Comparison of ENCODE assay signal across 17 cellular contexts in the genomic region with DNA sequence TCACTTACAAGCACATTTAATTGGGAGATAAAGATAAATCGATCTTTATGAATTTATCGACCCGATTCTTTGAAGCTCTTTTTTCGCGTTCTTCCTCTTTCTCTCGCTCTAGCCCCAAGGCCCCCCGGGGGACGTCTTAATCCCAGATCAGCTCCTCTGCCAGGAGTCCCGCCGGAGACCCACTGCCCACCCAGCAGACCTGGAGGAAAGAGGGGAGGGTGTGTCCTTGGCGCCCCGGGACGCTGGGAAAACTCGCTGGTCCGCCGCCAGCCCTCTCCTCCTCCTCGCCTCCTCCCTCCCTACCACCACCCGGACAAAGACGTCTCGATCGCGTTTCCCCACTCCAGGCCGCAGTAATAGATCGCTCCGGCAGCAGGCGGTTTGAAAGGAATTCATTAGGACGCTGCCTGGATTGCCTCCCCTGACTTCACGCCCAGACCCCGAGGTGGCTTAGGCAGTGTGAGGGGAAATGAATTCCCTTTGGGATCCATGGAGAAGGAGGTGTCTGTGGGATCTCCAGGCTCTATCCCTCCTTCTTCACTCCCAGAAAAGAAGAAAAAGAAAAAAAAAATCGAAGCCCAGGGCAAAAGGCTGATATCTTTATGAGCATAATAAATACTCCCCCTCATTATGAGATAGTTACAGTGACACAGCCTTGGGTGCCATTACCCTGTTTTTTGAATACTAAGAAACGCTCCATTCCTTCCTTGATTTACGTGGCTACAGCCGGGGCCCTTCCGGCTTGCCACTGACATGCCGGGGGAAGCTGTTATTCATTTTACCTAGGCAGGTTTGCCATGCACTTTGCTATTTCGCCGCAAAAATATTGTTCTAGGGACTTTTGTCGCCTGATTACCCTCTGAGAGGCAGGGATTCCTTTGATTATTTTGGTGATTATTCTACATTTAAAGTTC. TPM values are rescaled to one million over a fixed set of nuclear protein-coding genes. Genes with fewer than 3 reads are reported as not detected.
DNase-seq lines count a peak whose midpoint lies in the region; ATAC-seq and TF ChIP-seq lines count a peak whose summit lies in the region.
"Had no signal": no experiment of that assay in that cellular context is flagged by ENCODE, and none has a peak within 500 bp of the region (broad histone marks: within the 10 kb centered on the region; RNA-seq: fewer than 3 reads in every experiment).

No MANE protein-coding gene starts in this region.

- no peak overlapping the region for H2BK5ac ChIP-seq in IMR-90 (ENCODE audit: low read depth, low read length, poor library complexity, severe bottlenecking)

- H3K4ac ChIP-seq in IMR-90 (ENCODE audit: low read depth, low read length) = no peak overlapping the region

- intact Hi-C loops in IMR-90 (cut with micrococcal nuclease) = loop anchor here (10.0 kb wide), 1 partner anchor 225 kb away; no protein-coding TSS in a partner anchor

- H3K9me3 ChIP-seq in IMR-90 (ENCODE audit: control insufficient read depth, insufficient read depth, low read length) (peaks cover 17% of the 10 kb centered on the region; the same call in 1 of the 2 replicates), neural progenitor cell (ENCODE audit: low read depth) (no peaks in the 10 kb centered on the region)
- H3K9me3 ChIP-seq: MG63 had no signal

- peak overlapping the region; percentile 25 for H2AFZ ChIP-seq in IMR-90 (replicated peaks; ENCODE audit: low read length, poor library complexity)
- no peak overlapping the region for H2AFZ ChIP-seq in neural progenitor cell (replicated peaks)

- H2AK5ac ChIP-seq in IMR-90 (ENCODE audit: low read depth, low read length) = no peak overlapping the region

- peaks cover 2% of the 10 kb centered on the region for H3K4me1 Mint-ChIP-seq in T-helper 2 cell treated with Interferon-gamma antibody and Interleukin-4, amounts not matched to agents 5 μg/mL and 100 μg/mL, for 36 hours (ENCODE audit: low read depth)
- peaks cover 59% of the 10 kb centered on the region for H3K4me1 Mint-ChIP-seq in neural progenitor cell

- H3K79me1 ChIP-seq in IMR-90 (ENCODE audit: low read depth in 1 of 2, low read length in 2 of 2) = no peaks in the 10 kb centered on the region

- H4K91ac ChIP-seq in IMR-90 (ENCODE audit: insufficient read depth, low read depth, low read length) = no peak overlapping the region

- no TSS peak for BruUV-seq in IMR-90 (replicated peaks; lab: Mats Ljungman, UMichigan)

- no CpG with 5 or more reads among the region's 38 CpGs for WGBS in IMR-90 (ENCODE audit: extremely low coverage in 2 of 2, insufficient read length in 1 of 2), 2 experiments

- peaks cover 74% of the 10 kb centered on the region for H3K27me3 Mint-ChIP-seq in T-helper 2 cell treated with Interferon-gamma antibody and Interleukin-4, amounts not matched to agents 5 μg/mL and 100 μg/mL, for 36 hours (ENCODE audit: low read depth)
- H3K27me3 Mint-ChIP-seq in neural progenitor cell (ENCODE audit: insufficient read depth, low read depth) = peaks cover 68% of the 10 kb centered on the region

- no peaks in the 10 kb centered on the region; the same call in 1 of the 2 replicates for H3K9me1 ChIP-seq in IMR-90 (ENCODE audit: insufficient read depth, low read length)

- no peaks in the 10 kb centered on the region for H3K9me3 Mint-ChIP-seq in T-helper 2 cell treated with Interferon-gamma antibody and Interleukin-4, amounts not matched to agents 5 μg/mL and 100 μg/mL, for 36 hours
- no peaks in the 10 kb centered on the region for H3K9me3 Mint-ChIP-seq in neural progenitor cell

- H3K56ac ChIP-seq in IMR-90 (ENCODE audit: extremely low read depth, insufficient read depth, low read length) = no peak overlapping the region

- in situ Hi-C loops in IMR-90 (cut with MboI; ENCODE audit: low sequenced_read_pairs) = loop anchor here (25.0 kb wide), 1 partner anchor 558 kb away; no protein-coding TSS in a partner anchor

- CTCF ChIA-PET in IMR-90 (lab: Yijun Ruan, JAX) = interaction anchor here (0.6 to 0.7 kb wide), 2 partner anchors 310 to 391 kb away, joined by 4 to 5 read pairs; no protein-coding TSS in a partner anchor

- H3K79me2 ChIP-seq in neural progenitor cell (ENCODE audit: low read depth) = no peaks in the 10 kb centered on the region

- H3K23ac ChIP-seq in IMR-90 (ENCODE audit: low read depth, low read length) = no peak overlapping the region

- H3K9ac ChIP-seq in IMR-90 (ENCODE audit: low read depth, low read length) (no peak overlapping the region), neural progenitor cell (no peak overlapping the region)

- peaks cover 3% of the 10 kb centered on the region for H3K36me3 Mint-ChIP-seq in T-helper 2 cell treated with Interferon-gamma antibody and Interleukin-4, amounts not matched to agents 5 μg/mL and 100 μg/mL, for 36 hours (ENCODE audit: low read depth)
- no peaks in the 10 kb centered on the region for H3K36me3 Mint-ChIP-seq in neural progenitor cell
- H3K36me3 Mint-ChIP-seq: immature natural killer cell had no signal

- H4K20me1 ChIP-seq in IMR-90 (ENCODE audit: insufficient read depth, low read length) = no peaks in the 10 kb centered on the region; the same call in none of the 2 replicates
- H4K20me1 ChIP-seq in neural progenitor cell (ENCODE audit: low read depth) = peaks cover 89% of the 10 kb centered on the region

- H3K4me2 ChIP-seq in IMR-90 (ENCODE audit: low read depth, low read length) (no peak overlapping the region), neural progenitor cell (peak overlapping the region; percentile 63)

- no peak overlapping the region for H2BK20ac ChIP-seq in IMR-90 (ENCODE audit: low read depth, low read length)

- H3F3A ChIP-seq in neural progenitor cell (ENCODE audit: low read depth) = peaks cover 85% of the 10 kb centered on the region

- no peak overlapping the region for H4K8ac ChIP-seq in IMR-90 (ENCODE audit: low read depth in 2 of 2, low read length in 2 of 2)

- no peak for TF ChIP-seq RAD21 in IMR-90 (IDR thresholded peaks at IDR 0.05; ENCODE audit: low read length)

- POLR2A ChIA-PET in IMR-90 (lab: Charles Lee; ENCODE audit: unreplicated experiment) = no interaction called here

- H3K36me3 ChIP-seq in IMR-90 (ENCODE audit: control insufficient read depth, insufficient read depth, low read length) (no peaks in the 10 kb centered on the region), neural progenitor cell (no peaks in the 10 kb centered on the region)
- H3K36me3 ChIP-seq: MG63, WERI-Rb-1 had no signal

- H3K18ac ChIP-seq in IMR-90 (ENCODE audit: low read depth, low read length) = no peak overlapping the region

- H4K5ac ChIP-seq in IMR-90 (ENCODE audit: low read depth, low read length) = no peak overlapping the region

- no peak for DNase-seq in T-helper 2 cell treated with Interferon-gamma antibody and Interleukin-4, amounts not matched to agents 5 μg/mL and 100 μg/mL, for 36 hours (ENCODE audit: low spot score)
- no peak for DNase-seq in T-helper 2 cell
- no peak for DNase-seq in IMR-90
- DNase-seq in caudate nucleus (lab: John Stamatoyannopoulos, UW) = no peak
- peak; percentile 76 for DNase-seq in neural progenitor cell (ENCODE audit: low spot score)
- no peak for DNase-seq in NOMO-1 (lab: John Stamatoyannopoulos, UW; ENCODE audit: unreplicated experiment in 2 of 2)
- DNase-seq in NCI-H187 treated with DMSO at 0.1 percent for 48 hours (lab: John Stamatoyannopoulos, UW) = no peak
- DNase-seq: COR-L47; effector CD4-positive, alpha-beta T cell; GF-D8; immature natural killer cell; MG63; NCI-H2107; SHP77 treated with DMSO at 0.1 percent for 48 hours; WERI-Rb-1 had no signal

- no peak overlapping the region for H3K4me3 ChIP-seq in IMR-90 (ENCODE audit: insufficient read depth, low read depth, low read length)
- H3K4me3 ChIP-seq in neural progenitor cell = peak overlapping the region; percentile 10
- H3K4me3 ChIP-seq: MG63 had no signal

- H2AK9ac ChIP-seq in IMR-90 (replicated peaks; ENCODE audit: low read depth, low read length, poor library complexity) = no peak overlapping the region

- ATAC-seq in IMR-90 (ENCODE audit: low read depth) (no peak), HG02763 (IDR thresholded peaks at IDR 0.05; ENCODE audit: unreplicated experiment) (no peak)

- H2BK120ac ChIP-seq in IMR-90 (ENCODE audit: low read depth, low read length) = no peak overlapping the region

- H2BK15ac ChIP-seq in IMR-90 (ENCODE audit: low read depth, low read length) = no peak overlapping the region

- H3K27ac ChIP-seq in IMR-90 (ENCODE audit: insufficient read depth, low read length) (no peak overlapping the region), caudate nucleus (ENCODE audit: low read depth, low read length) (peak overlapping the region; percentile 11), neural progenitor cell (no peak overlapping the region)
- H3K27ac ChIP-seq: WERI-Rb-1 had no signal

- peak overlapping the region; percentile 81 for H3K27ac Mint-ChIP-seq in T-helper 2 cell treated with Interferon-gamma antibody and Interleukin-4, amounts not matched to agents 5 μg/mL and 100 μg/mL, for 36 hours
- H3K27ac Mint-ChIP-seq in neural progenitor cell = peak overlapping the region; percentile 47
- H3K27ac Mint-ChIP-seq: immature natural killer cell had no signal

- peaks cover 99% of the 10 kb centered on the region for H3K27me3 ChIP-seq in IMR-90 (ENCODE audit: control insufficient read depth, insufficient read depth, low read length)
- H3K27me3 ChIP-seq in neural progenitor cell = peaks cover 100% of the 10 kb centered on the region

- TF ChIP-seq CTCF in IMR-90 (conservative IDR thresholded peaks at IDR 0.05; ENCODE audit: low read depth, low read length) (no peak), neural progenitor cell (IDR thresholded peaks at IDR 0.05) (no peak)

- no peak overlapping the region for H3K4me3 Mint-ChIP-seq in T-helper 2 cell treated with Interferon-gamma antibody and Interleukin-4, amounts not matched to agents 5 μg/mL and 100 μg/mL, for 36 hours
- peak overlapping the region; percentile 84 for H3K4me3 Mint-ChIP-seq in neural progenitor cell
- H3K4me3 Mint-ChIP-seq: immature natural killer cell had no signal

- TF ChIP-seq POLR2A in IMR-90 (IDR thresholded peaks at IDR 0.05; ENCODE audit: low read depth, low read length) = no peak

- no peak overlapping the region for H3K14ac ChIP-seq in IMR-90 (replicated peaks; ENCODE audit: low read depth, low read length)

- dilution Hi-C loops in IMR-90 (cut with HindIII; ENCODE audit: low sequenced_read_pairs, unreplicated experiment) = no loop called here

- H3K4me1 ChIP-seq in IMR-90 (ENCODE audit: control insufficient read depth, insufficient read depth, low read length) (no peaks in the 10 kb centered on the region; the same call in 1 of the 2 replicates), neural progenitor cell (peaks cover 47% of the 10 kb centered on the region)

TF ChIP-seq in IMR-90, 13 proteins besides CTCF, POLR2A, EP300 and RAD21 (continues in another document):
- TF ChIP-seq RFX5 (IDR thresholded peaks at IDR 0.05; ENCODE audit: low read depth, low read length) = no peak
- TF ChIP-seq CEBPB (IDR thresholded peaks at IDR 0.05; ENCODE audit: low read depth, low read length) = no peak
- TF ChIP-seq BHLHE40 (IDR thresholded peaks at IDR 0.05; ENCODE audit: low read depth, low read length) = no peak
- no peak for TF ChIP-seq SMC3 (IDR thresholded peaks at IDR 0.05; ENCODE audit: low read depth, low read length)

RNA-seq across cellular contexts. Expression of gene GBX2, which starts 1.8 kb away (rescaled TPM):
- not detected in 2 replicates for total RNA-seq in IMR-90 (2012; rRNA removed)
- 0.10 TPM in 1 of 2 replicates, not detected in the other for polyA plus RNA-seq in IMR-90 (2012; rRNA removed)
- 0.04 and 0.09 TPM in 2 replicates for polyA plus RNA-seq in IMR-90 (2012; cell fraction: cytosol; rRNA removed)
- 0.06 and 0.11 TPM in 2 replicates for polyA plus RNA-seq in IMR-90 (2012; cell fraction: nucleus; rRNA removed; ENCODE audit: low replicate concordance)
- total RNA-seq in neural progenitor cell (ENCODE audit: low replicate concordance) = 0.46 TPM in 1 of 2 replicates, not detected in the other
- total RNA-seq: temporal lobe had no signal
- polyA plus RNA-seq: immature natural killer cell had no signal
